In the genomic region with DNA sequence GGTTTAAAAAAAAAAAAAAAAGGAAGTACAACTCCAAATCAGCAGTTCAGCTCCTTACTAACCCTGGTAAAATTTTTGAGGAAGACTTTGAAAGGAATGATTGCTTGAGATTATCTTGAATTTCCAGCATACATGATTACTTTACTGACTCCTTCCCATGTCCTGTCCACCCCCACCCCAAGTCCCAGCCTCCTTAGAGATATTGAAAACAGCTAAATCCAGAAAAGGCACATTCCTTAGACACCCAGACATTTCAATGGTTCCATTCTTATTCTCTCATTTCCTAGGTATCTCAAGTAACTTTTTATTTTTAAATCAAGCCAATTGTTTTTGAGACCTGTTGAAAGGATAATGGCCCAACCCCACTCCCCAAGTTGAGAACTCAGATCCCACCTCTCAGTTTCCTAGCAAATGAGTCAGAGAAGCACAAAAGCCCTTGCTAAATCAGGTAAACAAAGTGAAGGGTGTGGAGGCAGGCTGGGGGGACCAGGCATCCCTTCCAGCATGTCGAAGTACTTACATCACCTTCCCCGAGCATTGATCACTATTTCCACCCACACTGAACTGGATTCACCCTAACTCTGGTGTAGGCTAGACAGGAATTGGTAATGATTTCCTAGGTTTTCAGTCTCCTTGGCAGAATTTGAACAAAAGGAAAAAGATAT, we compare ENCODE assay signal across 25 cellular contexts.
DNase-seq lines count a peak whose midpoint lies in the region; ATAC-seq and TF ChIP-seq lines count a peak whose summit lies in the region.
"Had no signal": no experiment of that assay in that cellular context is flagged by ENCODE, and none has a peak within 500 bp of the region (broad histone marks: within the 10 kb centered on the region; RNA-seq: fewer than 3 reads in every experiment).

No MANE protein-coding gene starts in this region.

- no peak overlapping the region for H3K9ac ChIP-seq in endodermal cell (ENCODE audit: extremely low read depth, low read length, poor library complexity, severe bottlenecking)
- H3K9ac ChIP-seq in neural progenitor cell, result no peak overlapping the region

- H3K4me1 ChIP-seq in Caco-2, result peaks cover 30% of the 10 kb centered on the region
- H3K4me1 ChIP-seq in endodermal cell (ENCODE audit: control insufficient read depth, insufficient read depth, low read length), result peaks cover 29% of the 10 kb centered on the region
- peaks cover 47% of the 10 kb centered on the region for H3K4me1 ChIP-seq in neural progenitor cell
- no peaks in the 10 kb centered on the region for H3K4me1 ChIP-seq in aorta (ENCODE audit: control insufficient read depth in 1 of 2, insufficient read depth in 2 of 2, low read length in 2 of 2)
- H3K4me1 ChIP-seq: adrenal gland, right atrium auricular region, tibial artery had no signal

- intact Hi-C loops in Caco-2 (cut with micrococcal nuclease; ENCODE audit: unreplicated experiment), result no loop called here
- intact Hi-C loops in aorta (cut with DNase I), result no loop called here

- H3K27me3 ChIP-seq in Caco-2 (replicated peaks; ENCODE audit: control insufficient read depth, insufficient read depth, low read length), result no peaks in the 10 kb centered on the region
- no peaks in the 10 kb centered on the region for H3K27me3 ChIP-seq in endodermal cell (ENCODE audit: control insufficient read depth, insufficient read depth, low read length, poor library complexity, severe bottlenecking)
- no peaks in the 10 kb centered on the region for H3K27me3 ChIP-seq in neural progenitor cell
- no peaks in the 10 kb centered on the region for H3K27me3 ChIP-seq in aorta (ENCODE audit: control insufficient read depth in 1 of 2, insufficient read depth in 2 of 2, low read length in 1 of 2)
- H3K27me3 ChIP-seq: adrenal gland, right atrium auricular region, tibial artery had no signal

- H4K20me1 ChIP-seq in neural progenitor cell (ENCODE audit: low read depth), result peaks cover 6% of the 10 kb centered on the region

- no peak for ATAC-seq in GM19324 (IDR thresholded peaks at IDR 0.05; ENCODE audit: low FRiP score, unreplicated experiment)
- ATAC-seq in aorta (ENCODE audit: low FRiP score), result no peak
- ATAC-seq: PC-3; stimulated activated naive B cell treated with anti-CD40 and anti-IgM and Interleukin-4, amounts not matched to agents 10 μg/mL and 1 μg/mL and 100 μg/mL, for 72 hours had no signal

- no peak for TF ChIP-seq CTCF in Caco-2 (IDR thresholded peaks at IDR 0.05; ENCODE audit: insufficient read depth in 1 of 2, low read depth in 1 of 2, low read length in 1 of 2, severe bottlenecking in 1 of 2, unreplicated experiment in 1 of 2)
- TF ChIP-seq CTCF in endodermal cell (conservative IDR thresholded peaks at IDR 0.05), result no peak
- no peak for TF ChIP-seq CTCF in neural progenitor cell (IDR thresholded peaks at IDR 0.05)

- no peaks in the 10 kb centered on the region for H3K79me2 ChIP-seq in neural progenitor cell (ENCODE audit: low read depth)

- H3K9me3 Mint-ChIP-seq in Caco-2 (ENCODE audit: unreplicated experiment), result peaks cover 13% of the 10 kb centered on the region
- H3K9me3 Mint-ChIP-seq in endodermal cell, result peaks cover 7% of the 10 kb centered on the region
- peaks cover 17% of the 10 kb centered on the region for H3K9me3 Mint-ChIP-seq in neural progenitor cell
- H3K9me3 Mint-ChIP-seq: neural crest cell had no signal

- POLR2A ChIA-PET in Caco-2 (lab: Charles Lee), result no interaction called here

- peak overlapping the region; percentile 5 for H3K4me2 ChIP-seq in neural progenitor cell

- no peaks in the 10 kb centered on the region for H3K36me3 ChIP-seq in Caco-2 (ENCODE audit: control insufficient read depth, insufficient read depth, low read length)
- H3K36me3 ChIP-seq in endodermal cell (ENCODE audit: control insufficient read depth, insufficient read depth, low read length), result no peaks in the 10 kb centered on the region
- H3K36me3 ChIP-seq in neural progenitor cell, result no peaks in the 10 kb centered on the region
- no peaks in the 10 kb centered on the region for H3K36me3 ChIP-seq in aorta (ENCODE audit: control insufficient read depth in 1 of 2, insufficient read depth in 2 of 2, low read length in 1 of 2)
- H3K36me3 ChIP-seq: adrenal gland, right atrium auricular region, tibial artery had no signal

- H3K4me1 Mint-ChIP-seq in Caco-2 (ENCODE audit: low read depth, unreplicated experiment) (peaks cover 20% of the 10 kb centered on the region), endodermal cell (peaks cover 38% of the 10 kb centered on the region), neural progenitor cell (peaks cover 25% of the 10 kb centered on the region)
- H3K4me1 Mint-ChIP-seq: central memory CD8-positive, alpha-beta T cell; memory B cell; stimulated activated naive B cell treated with anti-CD40 and anti-IgM and Interleukin-4, amounts not matched to agents 10 μg/mL and 1 μg/mL and 100 μg/mL, for 72 hours had no signal

- H3K4me3 Mint-ChIP-seq in Caco-2 (ENCODE audit: unreplicated experiment), result no peak overlapping the region
- no peak overlapping the region for H3K4me3 Mint-ChIP-seq in endodermal cell
- no peak overlapping the region for H3K4me3 Mint-ChIP-seq in neural progenitor cell
- H3K4me3 Mint-ChIP-seq: central memory CD8-positive, alpha-beta T cell; memory B cell; neural crest cell; stimulated activated naive B cell treated with anti-CD40 and anti-IgM and Interleukin-4, amounts not matched to agents 10 μg/mL and 1 μg/mL and 100 μg/mL, for 72 hours had no signal

- 64 to 76% methylated on average over 2 of the region's 2 CpGs for WGBS in endodermal cell (ENCODE audit: insufficient coverage in 1 of 2, insufficient read length in 1 of 2), 2 experiments
- 94 to 96% methylated on average over 2 of the region's 2 CpGs for WGBS in aorta, 2 donors

- H3K27ac ChIP-seq in endodermal cell (ENCODE audit: low read depth, low read length) (no peak overlapping the region), neural progenitor cell (no peak overlapping the region), aorta (ENCODE audit: low read depth in 1 of 2, low read length in 2 of 2) (no peak overlapping the region)
- H3K27ac ChIP-seq: adrenal gland, right atrium auricular region, SK-N-MC, tibial artery had no signal

- no peaks in the 10 kb centered on the region for H3K36me3 Mint-ChIP-seq in Caco-2 (ENCODE audit: insufficient read depth, unreplicated experiment)
- no peaks in the 10 kb centered on the region for H3K36me3 Mint-ChIP-seq in endodermal cell (ENCODE audit: low read depth)
- H3K36me3 Mint-ChIP-seq in neural progenitor cell, result no peaks in the 10 kb centered on the region
- H3K36me3 Mint-ChIP-seq: memory B cell; stimulated activated naive B cell treated with anti-CD40 and anti-IgM and Interleukin-4, amounts not matched to agents 10 μg/mL and 1 μg/mL and 100 μg/mL, for 72 hours had no signal

- no peak overlapping the region for H2AFZ ChIP-seq in neural progenitor cell (replicated peaks)

- H3K27me3 Mint-ChIP-seq in Caco-2 (ENCODE audit: insufficient read depth, unreplicated experiment) (no peaks in the 10 kb centered on the region), endodermal cell (ENCODE audit: insufficient read depth) (peaks cover 4% of the 10 kb centered on the region), neural progenitor cell (ENCODE audit: insufficient read depth, low read depth) (no peaks in the 10 kb centered on the region)

- peak overlapping the region; percentile 85 for H3K27ac Mint-ChIP-seq in Caco-2 (ENCODE audit: unreplicated experiment)
- peak overlapping the region; percentile 50 for H3K27ac Mint-ChIP-seq in endodermal cell
- H3K27ac Mint-ChIP-seq in neural progenitor cell, result no peak overlapping the region
- H3K27ac Mint-ChIP-seq: memory B cell; stimulated activated naive B cell treated with anti-CD40 and anti-IgM and Interleukin-4, amounts not matched to agents 10 μg/mL and 1 μg/mL and 100 μg/mL, for 72 hours had no signal

- no TSS peak for BruUV-seq in Caco-2 (replicated peaks; lab: Mats Ljungman, UMichigan)

- DNase-seq in Caco-2 (peak in 1 of 2 experiments; percentile 31), MV-4-11 (lab: John Stamatoyannopoulos, UW) (peak; percentile 7), endodermal cell (peak; percentile 41), neural progenitor cell (ENCODE audit: low spot score) (no peak), AG08395 (ENCODE audit: low spot score) (no peak), aorta (no peak), GM19240 (ENCODE audit: insufficient read length, low spot score) (no peak)
- DNase-seq: activated CD4-positive, alpha-beta T cell treated with anti-CD3 and anti-CD28 coated beads for 4 hours; activated effector memory CD4-positive, alpha-beta T cell treated with Interleukin-2 at 50 U/mL for 16 hours; adrenal gland; effector memory CD4-positive, alpha-beta T cell; HCEC 1CT; hypothalamus; NCI-H1105 treated with DMSO at 0.1 percent for 48 hours; NCI-H2107; NCI-H524 treated with DMSO at 0.1 percent for 48 hours; PC-3; stimulated activated naive B cell treated with anti-CD40 and anti-IgM and Interleukin-4, amounts not matched to agents 10 μg/mL and 1 μg/mL and 100 μg/mL, for 72 hours; tibial artery had no signal

- no peaks in the 10 kb centered on the region for H3K9me3 ChIP-seq in Caco-2
- peaks cover 14% of the 10 kb centered on the region for H3K9me3 ChIP-seq in endodermal cell (ENCODE audit: control insufficient read depth, low read length)
- no peaks in the 10 kb centered on the region for H3K9me3 ChIP-seq in neural progenitor cell (ENCODE audit: low read depth)
- H3K9me3 ChIP-seq in aorta (ENCODE audit: control insufficient read depth, low read length), result no peaks in the 10 kb centered on the region
- H3K9me3 ChIP-seq: adrenal gland, right atrium auricular region, tibial artery had no signal

- H3K4me3 ChIP-seq in Caco-2 (ENCODE audit: low read depth, low read length), result no peak overlapping the region
- no peak overlapping the region for H3K4me3 ChIP-seq in endodermal cell (ENCODE audit: low read length)
- no peak overlapping the region for H3K4me3 ChIP-seq in neural progenitor cell
- no peak overlapping the region for H3K4me3 ChIP-seq in aorta (ENCODE audit: low read length in 2 of 2)
- H3K4me3 ChIP-seq: adrenal gland, right atrium auricular region, SK-N-MC, tibial artery had no signal

- H3F3A ChIP-seq in neural progenitor cell (ENCODE audit: low read depth), result peaks cover 48% of the 10 kb centered on the region

- CTCF ChIA-PET in Caco-2 (lab: Charles Lee), result no interaction called here

Comparison
In these comparisons a context has a peak if more than half of its experiments do, and no peak if none do; other contexts are left out.
1. DNase-seq: peak in MV-4-11 (single experiment) and endodermal cell (single experiment); none in neural progenitor cell (single experiment), AG08395 (single experiment), aorta (0 of 2) and GM19240 (single experiment).